In genomic region chr5:6829150-6829784, GRCh38 we compare ENCODE assay signal across 9 cellular contexts.
DNase-seq lines count a peak whose midpoint lies in the region; ATAC-seq and TF ChIP-seq lines count a peak whose summit lies in the region.
"Had no signal": no experiment of that assay in that cellular context is flagged by ENCODE, and none has a peak within 500 bp of the region (broad histone marks: within the 10 kb centered on the region; RNA-seq: fewer than 3 reads in every experiment).

No MANE protein-coding gene starts in this region.

- no peaks in the 10 kb centered on the region for H3K4me1 ChIP-seq in Caco-2
- H3K4me1 ChIP-seq in OCI-LY7 (ENCODE audit: insufficient read depth, low read length, poor library complexity, severe bottlenecking): no peaks in the 10 kb centered on the region

- intact Hi-C loops in Caco-2 (cut with micrococcal nuclease; ENCODE audit: unreplicated experiment) (no loop called here), OCI-LY7 (cut with micrococcal nuclease; ENCODE audit: unreplicated experiment) (no loop called here)

- H3K79me2 ChIP-seq in OCI-LY7 (ENCODE audit: insufficient read depth, low read depth, low read length): no peaks in the 10 kb centered on the region

- peak overlapping the region; percentile 98 for H3K4me3 Mint-ChIP-seq in T-helper 17 cell
- H3K4me3 Mint-ChIP-seq in osteocyte (ENCODE audit: unreplicated experiment): no peak overlapping the region
- no peak overlapping the region for H3K4me3 Mint-ChIP-seq in Caco-2 (ENCODE audit: unreplicated experiment)

- POLR2A ChIA-PET in Caco-2 (lab: Charles Lee) (no interaction called here), OCI-LY7 (lab: Charles Lee) (interaction anchor here (1.2 kb wide), 1 partner anchor 9 kb away, joined by 3 read pairs; no protein-coding TSS in a partner anchor)

- H3K27ac ChIP-seq in OCI-LY7 (ENCODE audit: low read depth, low read length, poor library complexity, severe bottlenecking): no peak overlapping the region

- no peak overlapping the region for H2AFZ ChIP-seq in OCI-LY7 (ENCODE audit: low read length)

- H3K36me3 Mint-ChIP-seq in T-helper 17 cell (ENCODE audit: low read depth): no peaks in the 10 kb centered on the region
- no peaks in the 10 kb centered on the region for H3K36me3 Mint-ChIP-seq in osteocyte (ENCODE audit: unreplicated experiment)
- no peaks in the 10 kb centered on the region for H3K36me3 Mint-ChIP-seq in Caco-2 (ENCODE audit: insufficient read depth, unreplicated experiment)

- no peaks in the 10 kb centered on the region for H3K9me2 ChIP-seq in OCI-LY7 (ENCODE audit: insufficient read depth, low read length)

- CTCF ChIA-PET in Caco-2 (lab: Charles Lee) (no interaction called here), OCI-LY7 (lab: Charles Lee; ENCODE audit: unreplicated experiment) (no interaction called here)

- TF ChIP-seq CTCF in osteocyte (IDR thresholded peaks at IDR 0.05) (no peak), Caco-2 (IDR thresholded peaks at IDR 0.05; ENCODE audit: insufficient read depth in 1 of 2, low read depth in 1 of 2, low read length in 1 of 2, severe bottlenecking in 1 of 2, unreplicated experiment in 1 of 2) (no peak), OCI-LY7 (conservative IDR thresholded peaks at IDR 0.05; ENCODE audit: low read length) (no peak)

- no peaks in the 10 kb centered on the region for H3K27me3 ChIP-seq in Caco-2 (replicated peaks; ENCODE audit: control insufficient read depth, insufficient read depth, low read length)

- H3K27me3 Mint-ChIP-seq in T-helper 17 cell (no peaks in the 10 kb centered on the region), osteocyte (ENCODE audit: unreplicated experiment) (peaks cover 16% of the 10 kb centered on the region), Caco-2 (ENCODE audit: insufficient read depth, unreplicated experiment) (peaks cover 10% of the 10 kb centered on the region)

- peaks cover 19% of the 10 kb centered on the region for H3K4me1 Mint-ChIP-seq in T-helper 17 cell
- no peaks in the 10 kb centered on the region for H3K4me1 Mint-ChIP-seq in osteocyte (ENCODE audit: unreplicated experiment)
- H3K4me1 Mint-ChIP-seq in Caco-2 (ENCODE audit: low read depth, unreplicated experiment): no peaks in the 10 kb centered on the region

- H3K36me3 ChIP-seq in Caco-2 (ENCODE audit: control insufficient read depth, insufficient read depth, low read length): no peaks in the 10 kb centered on the region
- H3K36me3 ChIP-seq in OCI-LY7 (ENCODE audit: insufficient read depth, low read length): no peaks in the 10 kb centered on the region

- BruUV-seq in Caco-2 (replicated peaks; lab: Mats Ljungman, UMichigan) (no TSS peak), OCI-LY7 (replicated peaks; lab: Mats Ljungman, UMichigan) (no TSS peak)

- no peak overlapping the region for H3K4me3 ChIP-seq in Caco-2 (ENCODE audit: low read depth, low read length)
- no peak overlapping the region for H3K4me3 ChIP-seq in OCI-LY7 (ENCODE audit: low read depth, low read length, poor library complexity, severe bottlenecking)
- H3K4me3 ChIP-seq: K562 had no signal

- no peak overlapping the region for H3K4me2 ChIP-seq in OCI-LY7 (ENCODE audit: low read length)

- H4K20me1 ChIP-seq in OCI-LY7 (ENCODE audit: insufficient read depth, low read length): no peaks in the 10 kb centered on the region

- H3K27ac Mint-ChIP-seq in T-helper 17 cell: peak overlapping the region; percentile 96
- H3K27ac Mint-ChIP-seq in osteocyte (ENCODE audit: unreplicated experiment): no peak overlapping the region
- H3K27ac Mint-ChIP-seq in Caco-2 (ENCODE audit: unreplicated experiment): no peak overlapping the region

- H3K9me3 ChIP-seq in T-helper 17 cell (ENCODE audit: control insufficient read depth, low read length, poor library complexity, severe bottlenecking): no peaks in the 10 kb centered on the region
- no peaks in the 10 kb centered on the region for H3K9me3 ChIP-seq in Caco-2
- H3K9me3 ChIP-seq in OCI-LY7 (ENCODE audit: low read length): no peaks in the 10 kb centered on the region

- peak in 1 of 3 donors; percentile 12 for DNase-seq in T-helper 17 cell
- DNase-seq in osteocyte (ENCODE audit: extremely low spot score, unreplicated experiment): peak; percentile 46
- DNase-seq in NCI-H146 treated with DMSO at 0.1 percent for 48 hours (lab: John Stamatoyannopoulos, UW; ENCODE audit: unreplicated experiment): no peak
- no peak for DNase-seq in Caco-2
- DNase-seq in NCI-H446 treated with DMSO at 0.1 percent for 48 hours (lab: John Stamatoyannopoulos, UW): no peak
- DNase-seq in OCI-LY7 (ENCODE audit: low spot score): no peak

- peak; percentile 65 for ATAC-seq in GM18520 (IDR thresholded peaks at IDR 0.05; ENCODE audit: unreplicated experiment)
- peak; percentile 80 for ATAC-seq in HG02588 (IDR thresholded peaks at IDR 0.05; ENCODE audit: unreplicated experiment)
- ATAC-seq in T-helper 17 cell: peak; percentile 74
- ATAC-seq: K562 had no signal

- H3K9me3 Mint-ChIP-seq in osteocyte (ENCODE audit: unreplicated experiment) (no peaks in the 10 kb centered on the region), Caco-2 (ENCODE audit: unreplicated experiment) (peaks cover 10% of the 10 kb centered on the region)
